In the genomic region with DNA sequence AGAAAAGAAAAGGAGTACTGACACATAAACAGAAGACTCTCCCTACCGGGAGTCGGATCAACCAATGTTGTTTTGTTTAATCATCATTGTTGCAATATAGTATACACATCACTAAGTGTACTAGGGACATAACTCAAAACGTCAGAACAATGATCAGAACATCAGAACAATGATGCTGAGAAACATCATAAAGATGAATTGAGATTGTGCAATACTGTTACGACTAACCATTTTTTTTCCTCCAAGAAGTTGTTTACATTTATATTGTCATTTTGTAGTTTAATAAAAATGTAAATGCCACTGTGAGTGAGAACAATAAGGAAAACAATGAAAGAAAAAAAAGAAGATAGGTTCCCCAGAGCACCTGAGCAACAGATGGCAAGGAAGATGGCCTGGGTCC, we compare ENCODE assay signal across 37 cellular contexts.
DNase-seq lines count a peak whose midpoint lies in the region; ATAC-seq, FAIRE-seq and TF ChIP-seq lines count a peak whose summit lies in the region.
"Had no signal": no experiment of that assay in that cellular context is flagged by ENCODE, and none has a peak within 500 bp of the region (broad histone marks: within the 10 kb centered on the region; RNA-seq: fewer than 3 reads in every experiment).

No MANE protein-coding gene starts in this region.

- DNase-seq in HepG2 (ENCODE audit: low spot score), result no peak
- DNase-seq in right lobe of liver, result no peak
- no peak for DNase-seq in IMR-90
- DNase-seq in K562 (ENCODE audit: extremely low read depth in 1 of 4, low spot score in 3 of 4), result no peak
- DNase-seq in H1 (ENCODE audit: low read depth in 1 of 2, low spot score in 2 of 2), result no peak
- no peak for DNase-seq in activated T-helper 1 cell treated with anti-CD3 and anti-CD28 coated beads, Interleukin-12 subunit alpha, Interleukin-12 subunit beta, Interleukin-2, Interleukin-4 antibody, amounts not matched to agents 30 ng/mL and 10 ng/mL and 1 ng/mL, durations not matched to agents 14 hours and 24 hours and 36 hours (ENCODE audit: low spot score)
- DNase-seq: 8988T; ACHN; AML-193; BE2C; C1 segment of cervical spinal cord; Caco-2; Calu3; CD4-positive, alpha-beta memory T cell; CD4-positive, alpha-beta T cell; CD4-positive, CD25-positive, alpha-beta regulatory T cell; CD8-positive, alpha-beta memory T cell; CD8-positive, alpha-beta T cell; COR-L47; DMS 273 treated with DMSO at 0.1 percent for 48 hours; DMS153; DMS53; DMS79; DMS79 treated with DMSO at 0.1 percent for 48 hours; DND-41; EL had no signal

- H3K79me1 ChIP-seq in IMR-90 (ENCODE audit: low read depth in 1 of 2, low read length in 2 of 2) (no peaks in the 10 kb centered on the region), H1 (ENCODE audit: low read depth, low read length) (no peaks in the 10 kb centered on the region; the same call in 1 of the 2 replicates)

- no peaks in the 10 kb centered on the region for H3K4me1 Mint-ChIP-seq in activated T-helper 1 cell treated with anti-CD3 and anti-CD28 coated beads, Interleukin-12 subunit alpha, Interleukin-12 subunit beta, Interleukin-2, Interleukin-4 antibody, amounts not matched to agents 30 ng/mL and 10 ng/mL and 1 ng/mL, durations not matched to agents 14 hours and 24 hours and 36 hours (ENCODE audit: low read depth)
- H3K4me1 Mint-ChIP-seq: B cell; CD14-positive monocyte; CD4-positive, alpha-beta memory T cell; CD4-positive, CD25-positive, alpha-beta regulatory T cell; CD8-positive, alpha-beta memory T cell had no signal

- H3K36me3 Mint-ChIP-seq in activated T-helper 1 cell treated with anti-CD3 and anti-CD28 coated beads, Interleukin-12 subunit alpha, Interleukin-12 subunit beta, Interleukin-2, Interleukin-4 antibody, amounts not matched to agents 30 ng/mL and 10 ng/mL and 1 ng/mL, durations not matched to agents 14 hours and 24 hours and 36 hours (ENCODE audit: low read depth), result no peaks in the 10 kb centered on the region
- H3K36me3 Mint-ChIP-seq: CD14-positive monocyte; CD4-positive, alpha-beta memory T cell; CD4-positive, CD25-positive, alpha-beta regulatory T cell; CD8-positive, alpha-beta memory T cell; CD8-positive, alpha-beta T cell had no signal

- no peak overlapping the region for H3K23ac ChIP-seq in IMR-90 (ENCODE audit: low read depth, low read length)
- no peak overlapping the region for H3K23ac ChIP-seq in H1 (ENCODE audit: insufficient read length)

- TF ChIP-seq RAD21 in HepG2 (CRISPR knock-in tag; IDR thresholded peaks at IDR 0.05) (no peak), IMR-90 (IDR thresholded peaks at IDR 0.05; ENCODE audit: low read length) (no peak), K562 (CRISPR knock-in tag; conservative IDR thresholded peaks at IDR 0.05 in 1 of 2, IDR thresholded peaks at IDR 0.05 in 1 of 2) (no peak), H1 (IDR thresholded peaks at IDR 0.05 in 1 of 2, conservative IDR thresholded peaks at IDR 0.05 in 1 of 2; ENCODE audit: low read depth in 2 of 2, low read length in 2 of 2) (no peak)

- no peaks in the 10 kb centered on the region for H3K23me2 ChIP-seq in H1 (ENCODE audit: low read depth, low read length)

- H3K18ac ChIP-seq in IMR-90 (ENCODE audit: low read depth, low read length), result no peak overlapping the region
- no peak overlapping the region for H3K18ac ChIP-seq in H1 (ENCODE audit: extremely low read depth, low read length)

- H2BK15ac ChIP-seq in IMR-90 (ENCODE audit: low read depth, low read length) (no peak overlapping the region), H1 (ENCODE audit: low read length) (no peak overlapping the region)

- H3K9ac ChIP-seq in HepG2 (ENCODE audit: insufficient read depth, low read depth, low read length) (no peak overlapping the region), IMR-90 (ENCODE audit: low read depth, low read length) (no peak overlapping the region), K562 (ENCODE audit: insufficient read depth in 1 of 2, low read depth in 2 of 2, low read length in 2 of 2) (no peak overlapping the region), H1 (replicated peaks in 1 of 4; ENCODE audit: extremely low read depth in 1 of 4, low read depth in 3 of 4, low read length in 3 of 4) (no peak overlapping the region)
- H3K9ac ChIP-seq: BLaER1; BLaER1 treated with 17β-estradiol and CSF1 and Interleukin-3, amounts not matched to agents 10 nM and 100 nM had no signal

- intact Hi-C loops in HepG2 (cut with micrococcal nuclease; ENCODE audit: unreplicated experiment) (no loop called here), right lobe of liver (cut with DNase I) (no loop called here), IMR-90 (cut with micrococcal nuclease) (no loop called here), K562 (cut with micrococcal nuclease) (no loop called here)
- intact Hi-C loops in activated T-helper 1 cell treated with anti-CD3 and anti-CD28 coated beads, Interleukin-12 subunit alpha, Interleukin-12 subunit beta, Interleukin-2, Interleukin-4 antibody, amounts not matched to agents 30 ng/mL and 10 ng/mL and 1 ng/mL, durations not matched to agents 14 hours and 24 hours and 36 hours (cut with micrococcal nuclease), result no loop called here

- no peak for ATAC-seq in HepG2
- ATAC-seq in right lobe of liver, result no peak
- ATAC-seq in IMR-90 (ENCODE audit: low read depth), result no peak
- ATAC-seq in K562, result no peak
- no peak for ATAC-seq in HG03432 (IDR thresholded peaks at IDR 0.05; ENCODE audit: unreplicated experiment)
- no peak for ATAC-seq in GM19328 (IDR thresholded peaks at IDR 0.05; ENCODE audit: unreplicated experiment)
- ATAC-seq: A549; CD8-positive, alpha-beta T cell had no signal

- CTCF ChIA-PET in HepG2 (lab: Yijun Ruan, JAX; ENCODE audit: low intra/inter-chr PET ratio, low total read pairs) (no interaction called here), IMR-90 (lab: Yijun Ruan, JAX) (no interaction called here), K562 (lab: Yijun Ruan, JAX; ENCODE audit: low intra/inter-chr PET ratio) (no interaction called here), H1 (lab: Charles Lee; ENCODE audit: partially characterized antibody) (no interaction called here)

- whole genome bisulfite sequencing in HepG2 (ENCODE audit: low lambda C conversion rate), result 32% methylated on average over 4 of the region's 4 CpGs
- 61% methylated on average over 4 of the region's 4 CpGs for WGBS in right lobe of liver (ENCODE audit: insufficient coverage, low coverage, low lambda C conversion rate, missing lambda C conversion rate)
- no CpG with 5 or more reads among the region's 4 CpGs for WGBS in IMR-90 (ENCODE audit: extremely low coverage in 2 of 2, insufficient read length in 1 of 2), 2 experiments
- 5% methylated on average over 4 of the region's 4 CpGs for WGBS in K562 (ENCODE audit: insufficient coverage, low coverage, missing lambda C conversion rate)
- WGBS in H1 (ENCODE audit: extremely low coverage in 1 of 2, insufficient coverage in 1 of 2, insufficient read length in 1 of 2, insufficient replicate concordance in 2 of 2, low coverage in 1 of 2, low lambda C conversion rate in 2 of 2, missing lambda C conversion rate in 1 of 2), 2 experiments, result 87% methylated on average over 4 of the region's 4 CpGs; no CpG with 5 or more reads in 1 of the 2 experiments

- H2BK120ac ChIP-seq in IMR-90 (ENCODE audit: low read depth, low read length) (no peak overlapping the region), H1 (replicated peaks; ENCODE audit: low read depth, low read length) (no peak overlapping the region)

- H3K4me2 ChIP-seq in HepG2 (ENCODE audit: low read depth, low read length), result no peak overlapping the region
- H3K4me2 ChIP-seq in IMR-90 (ENCODE audit: low read depth, low read length), result no peak overlapping the region
- no peak overlapping the region for H3K4me2 ChIP-seq in K562 (ENCODE audit: insufficient read depth, low read length)
- H3K4me2 ChIP-seq in H1 (ENCODE audit: insufficient read depth in 1 of 2, low read depth in 2 of 2, low read length in 2 of 2), result no peak overlapping the region
- H3K4me2 ChIP-seq: A549; BLaER1; BLaER1 treated with 17β-estradiol and CSF1 and Interleukin-3, amounts not matched to agents 10 nM and 100 nM had no signal

- no peaks in the 10 kb centered on the region for H3K9me1 ChIP-seq in IMR-90 (ENCODE audit: insufficient read depth, low read length)
- H3K9me1 ChIP-seq in K562 (ENCODE audit: control insufficient read depth, insufficient read depth, low read length), result no peaks in the 10 kb centered on the region

- H4K20me1 ChIP-seq in HepG2 (ENCODE audit: insufficient read depth, low read length) (no peaks in the 10 kb centered on the region), IMR-90 (ENCODE audit: insufficient read depth, low read length) (no peaks in the 10 kb centered on the region), K562 (replicated peaks; ENCODE audit: control insufficient read depth, insufficient read depth, low read length) (no peaks in the 10 kb centered on the region), H1 (replicated peaks in 1 of 2; ENCODE audit: control insufficient read depth in 1 of 2, insufficient read depth in 2 of 2, low read length in 2 of 2) (no peaks in the 10 kb centered on the region)
- H4K20me1 ChIP-seq: BLaER1; BLaER1 treated with 17β-estradiol and CSF1 and Interleukin-3, amounts not matched to agents 10 nM and 100 nM had no signal

- TF ChIP-seq CTCF in HepG2 (CRISPR knock-in tag; IDR thresholded peaks at IDR 0.05) (no peak), right lobe of liver (IDR thresholded peaks at IDR 0.05) (no peak), IMR-90 (conservative IDR thresholded peaks at IDR 0.05; ENCODE audit: low read depth, low read length) (no peak), K562 (IDR thresholded peaks at IDR 0.05 in 2 of 3, conservative IDR thresholded peaks at IDR 0.05 in 1 of 3; ENCODE audit: insufficient read depth in 2 of 3, low read depth in 1 of 3, low read length in 3 of 3) (no peak), H1 (IDR thresholded peaks at IDR 0.05; ENCODE audit: control extremely low read depth in 1 of 3, insufficient read depth in 1 of 3, low read depth in 1 of 3, low read length in 3 of 3) (no peak)

- H3K14ac ChIP-seq in IMR-90 (replicated peaks; ENCODE audit: low read depth, low read length) (no peak overlapping the region), H1 (ENCODE audit: insufficient read length) (no peak overlapping the region)

- no peak overlapping the region for H3K56ac ChIP-seq in IMR-90 (ENCODE audit: extremely low read depth, insufficient read depth, low read length)
- H3K56ac ChIP-seq in H1 (replicated peaks; ENCODE audit: insufficient read length, low read depth, low read length), result no peak overlapping the region

- H2AK5ac ChIP-seq in IMR-90 (ENCODE audit: low read depth, low read length) (no peak overlapping the region), H1 (ENCODE audit: low read depth, low read length) (no peak overlapping the region)

- H3K4me3 ChIP-seq in HepG2 (replicated peaks in 1 of 3; ENCODE audit: insufficient read depth in 1 of 3, low read depth in 2 of 3, low read length in 3 of 3), result no peak overlapping the region
- no peak overlapping the region for H3K4me3 ChIP-seq in right lobe of liver
- H3K4me3 ChIP-seq in IMR-90 (ENCODE audit: insufficient read depth, low read depth, low read length), result no peak overlapping the region
- no peak overlapping the region for H3K4me3 ChIP-seq in K562
- no peak overlapping the region for H3K4me3 ChIP-seq in H1 (ENCODE audit: extremely low read depth in 1 of 4, insufficient read depth in 2 of 4, low read depth in 3 of 4, low read length in 4 of 4)
- H3K4me3 ChIP-seq: A549; BLaER1; BLaER1 treated with 17β-estradiol and CSF1 and Interleukin-3, amounts not matched to agents 10 nM and 100 nM had no signal

- POLR2A ChIA-PET in HepG2 (lab: Yijun Ruan, JAX) (no interaction called here), IMR-90 (lab: Charles Lee; ENCODE audit: unreplicated experiment) (no interaction called here), K562 (lab: Yijun Ruan, JAX) (no interaction called here), H1 (lab: Charles Lee; ENCODE audit: partially characterized antibody) (no interaction called here)

- H2BK5ac ChIP-seq in IMR-90 (ENCODE audit: low read depth, low read length, poor library complexity, severe bottlenecking), result no peak overlapping the region
- H2BK5ac ChIP-seq in H1 (ENCODE audit: low read depth, low read length), result no peak overlapping the region

- no peaks in the 10 kb centered on the region for H3K9me3 Mint-ChIP-seq in activated T-helper 1 cell treated with anti-CD3 and anti-CD28 coated beads, Interleukin-12 subunit alpha, Interleukin-12 subunit beta, Interleukin-2, Interleukin-4 antibody, amounts not matched to agents 30 ng/mL and 10 ng/mL and 1 ng/mL, durations not matched to agents 14 hours and 24 hours and 36 hours

- no peaks in the 10 kb centered on the region for H3K79me2 ChIP-seq in HepG2 (ENCODE audit: insufficient read depth, low read length)
- no peaks in the 10 kb centered on the region for H3K79me2 ChIP-seq in K562 (ENCODE audit: control insufficient read depth, insufficient read depth, low read length)
- H3K79me2 ChIP-seq in H1 (ENCODE audit: control insufficient read depth in 1 of 2, insufficient read depth in 2 of 2, low read length in 2 of 2), result no peaks in the 10 kb centered on the region

- no peak overlapping the region for H4K91ac ChIP-seq in IMR-90 (ENCODE audit: insufficient read depth, low read depth, low read length)
- H4K91ac ChIP-seq in H1 (replicated peaks; ENCODE audit: insufficient read length, low read length), result no peak overlapping the region

- FAIRE-seq in HepG2 (lab: Jason Lieb, UNC) (no peak), K562 (lab: Jason Lieb, UNC) (no peak), H1 (lab: Jason Lieb, UNC) (no peak)
- FAIRE-seq: A204.1, A549, D721Med had no signal

- no peak overlapping the region for H3K27ac Mint-ChIP-seq in activated T-helper 1 cell treated with anti-CD3 and anti-CD28 coated beads, Interleukin-12 subunit alpha, Interleukin-12 subunit beta, Interleukin-2, Interleukin-4 antibody, amounts not matched to agents 30 ng/mL and 10 ng/mL and 1 ng/mL, durations not matched to agents 14 hours and 24 hours and 36 hours
- H3K27ac Mint-ChIP-seq: B cell; CD14-positive monocyte; CD4-positive, alpha-beta memory T cell; CD4-positive, alpha-beta T cell; CD4-positive, CD25-positive, alpha-beta regulatory T cell; CD8-positive, alpha-beta memory T cell; CD8-positive, alpha-beta T cell had no signal

- no peak for TF ChIP-seq POLR2A in HepG2 (IDR thresholded peaks at IDR 0.05; ENCODE audit: insufficient read depth in 1 of 2, low read depth in 2 of 2, low read length in 2 of 2)
- no peak for TF ChIP-seq POLR2A in right lobe of liver (IDR thresholded peaks at IDR 0.05)
- TF ChIP-seq POLR2A in IMR-90 (IDR thresholded peaks at IDR 0.05; ENCODE audit: low read depth, low read length), result no peak
- no peak for TF ChIP-seq POLR2A in K562 (conservative IDR thresholded peaks at IDR 0.05)
- no peak for TF ChIP-seq POLR2A in H1 (IDR thresholded peaks at IDR 0.05; ENCODE audit: control extremely low read depth in 1 of 2, low read depth in 2 of 2, low read length in 2 of 2)

- no peaks in the 10 kb centered on the region for H3K36me3 ChIP-seq in HepG2 (replicated peaks in 1 of 2; ENCODE audit: control insufficient read depth in 1 of 2, insufficient read depth in 2 of 2, low read length in 2 of 2)
- H3K36me3 ChIP-seq in right lobe of liver, result no peaks in the 10 kb centered on the region
- no peaks in the 10 kb centered on the region for H3K36me3 ChIP-seq in IMR-90 (ENCODE audit: control insufficient read depth, insufficient read depth, low read length)
- H3K36me3 ChIP-seq in K562 (ENCODE audit: control insufficient read depth, insufficient read depth, low read length), result no peaks in the 10 kb centered on the region
- H3K36me3 ChIP-seq in H1 (ENCODE audit: control insufficient read depth in 2 of 4, insufficient read depth in 4 of 4, low read length in 3 of 4), result no peaks in the 10 kb centered on the region
- H3K36me3 ChIP-seq: BE2C; BLaER1; BLaER1 treated with 17β-estradiol and CSF1 and Interleukin-3, amounts not matched to agents 10 nM and 100 nM had no signal

- no TSS peak for BruUV-seq in HepG2 (replicated peaks; lab: Mats Ljungman, UMichigan)
- BruUV-seq in IMR-90 (replicated peaks; lab: Mats Ljungman, UMichigan), result no TSS peak
- BruUV-seq in K562 (replicated peaks; lab: Mats Ljungman, UMichigan), result no TSS peak

- H2BK12ac ChIP-seq in H1 (ENCODE audit: low read depth, low read length), result no peak overlapping the region

- H3K27ac ChIP-seq in HepG2 (ENCODE audit: extremely low read length, insufficient read depth, low read length) (no peak overlapping the region), right lobe of liver (no peak overlapping the region), IMR-90 (ENCODE audit: insufficient read depth, low read length) (no peak overlapping the region), K562 (ENCODE audit: extremely low read depth, low read depth, low read length) (no peak overlapping the region), H1 (ENCODE audit: low read depth, low read length) (no peak overlapping the region)
- H3K27ac ChIP-seq: 22Rv1; A549; BLaER1; BLaER1 treated with 17β-estradiol and CSF1 and Interleukin-3, amounts not matched to agents 10 nM and 100 nM; C4-2B had no signal

- H3K4me1 ChIP-seq in HepG2 (ENCODE audit: insufficient read depth, low read length), result no peaks in the 10 kb centered on the region
- H3K4me1 ChIP-seq in right lobe of liver, result no peaks in the 10 kb centered on the region
- no peaks in the 10 kb centered on the region for H3K4me1 ChIP-seq in IMR-90 (ENCODE audit: control insufficient read depth, insufficient read depth, low read length)
- no peaks in the 10 kb centered on the region for H3K4me1 ChIP-seq in K562 (replicated peaks in 1 of 2; ENCODE audit: control insufficient read depth in 2 of 2, insufficient read depth in 2 of 2, low read length in 2 of 2)
- no peaks in the 10 kb centered on the region for H3K4me1 ChIP-seq in H1 (replicated peaks in 1 of 4; ENCODE audit: control insufficient read depth in 3 of 4, insufficient read depth in 4 of 4, low read length in 3 of 4)
- H3K4me1 ChIP-seq: A549; BLaER1; BLaER1 treated with 17β-estradiol and CSF1 and Interleukin-3, amounts not matched to agents 10 nM and 100 nM; Caco-2 had no signal

- TF ChIP-seq EP300 in HepG2 (IDR thresholded peaks at IDR 0.05; ENCODE audit: low read depth in 2 of 2, low read length in 2 of 2) (no peak), HepG2 (CRISPR knock-in tag; IDR thresholded peaks at IDR 0.05; ENCODE audit: borderline replicate concordance) (no peak), K562 (IDR thresholded peaks at IDR 0.05; ENCODE audit: low read length) (no peak), H1 (IDR thresholded peaks at IDR 0.05; ENCODE audit: borderline replicate concordance in 1 of 2, low read depth in 2 of 2, low read length in 2 of 2) (no peak)

- H3K4ac ChIP-seq in IMR-90 (ENCODE audit: low read depth, low read length) (no peak overlapping the region), H1 (replicated peaks; ENCODE audit: insufficient read length, low read depth, low read length) (no peak overlapping the region)

- H3K4me3 Mint-ChIP-seq in activated T-helper 1 cell treated with anti-CD3 and anti-CD28 coated beads, Interleukin-12 subunit alpha, Interleukin-12 subunit beta, Interleukin-2, Interleukin-4 antibody, amounts not matched to agents 30 ng/mL and 10 ng/mL and 1 ng/mL, durations not matched to agents 14 hours and 24 hours and 36 hours, result no peak overlapping the region
- H3K4me3 Mint-ChIP-seq: B cell; CD14-positive monocyte; CD4-positive, alpha-beta memory T cell; CD4-positive, alpha-beta T cell; CD4-positive, CD25-positive, alpha-beta regulatory T cell; CD8-positive, alpha-beta memory T cell; CD8-positive, alpha-beta T cell had no signal

- H2AK9ac ChIP-seq in IMR-90 (replicated peaks; ENCODE audit: low read depth, low read length, poor library complexity), result no peak overlapping the region

- H4K8ac ChIP-seq in IMR-90 (ENCODE audit: low read depth in 2 of 2, low read length in 2 of 2) (no peak overlapping the region), H1 (ENCODE audit: extremely low read depth, insufficient read depth, low read length) (no peak overlapping the region)

- H2BK20ac ChIP-seq in IMR-90 (ENCODE audit: low read depth, low read length) (no peak overlapping the region), H1 (ENCODE audit: low read length) (no peak overlapping the region)

- dilution Hi-C loops in IMR-90 (cut with HindIII; ENCODE audit: low sequenced_read_pairs, unreplicated experiment), result no loop called here

- H2AFZ ChIP-seq in HepG2 (ENCODE audit: low read length) (no peak overlapping the region), IMR-90 (replicated peaks; ENCODE audit: low read length, poor library complexity) (no peak overlapping the region), K562 (ENCODE audit: low read depth, low read length) (no peak overlapping the region), H1 (ENCODE audit: low read length) (no peak overlapping the region)

- no peak overlapping the region for H4K5ac ChIP-seq in IMR-90 (ENCODE audit: low read depth, low read length)
- no peak overlapping the region for H4K5ac ChIP-seq in H1 (ENCODE audit: insufficient read length, low read depth, low read length)

- H3K27me3 Mint-ChIP-seq in activated T-helper 1 cell treated with anti-CD3 and anti-CD28 coated beads, Interleukin-12 subunit alpha, Interleukin-12 subunit beta, Interleukin-2, Interleukin-4 antibody, amounts not matched to agents 30 ng/mL and 10 ng/mL and 1 ng/mL, durations not matched to agents 14 hours and 24 hours and 36 hours (ENCODE audit: insufficient read depth), result no peaks in the 10 kb centered on the region
- H3K27me3 Mint-ChIP-seq: B cell; CD4-positive, alpha-beta memory T cell; CD4-positive, alpha-beta T cell; CD4-positive, CD25-positive, alpha-beta regulatory T cell; CD8-positive, alpha-beta memory T cell had no signal

- no peaks in the 10 kb centered on the region for H3K27me3 ChIP-seq in HepG2 (ENCODE audit: control insufficient read depth in 1 of 2, insufficient read depth in 2 of 2, low read length in 2 of 2)
- no peaks in the 10 kb centered on the region for H3K27me3 ChIP-seq in right lobe of liver
- H3K27me3 ChIP-seq in IMR-90 (ENCODE audit: control insufficient read depth, insufficient read depth, low read length), result no peaks in the 10 kb centered on the region
- H3K27me3 ChIP-seq in K562 (ENCODE audit: control insufficient read depth in 2 of 2, insufficient read depth in 2 of 2, low read length in 2 of 2), result no peaks in the 10 kb centered on the region
- H3K27me3 ChIP-seq in H1 (replicated peaks in 1 of 4; ENCODE audit: control insufficient read depth in 3 of 4, extremely low read depth in 1 of 4, insufficient read depth in 3 of 4, low read length in 3 of 4), result no peaks in the 10 kb centered on the region
- H3K27me3 ChIP-seq: BE2C; BLaER1; BLaER1 treated with 17β-estradiol and CSF1 and Interleukin-3, amounts not matched to agents 10 nM and 100 nM had no signal

- in situ Hi-C loops in HepG2 (cut with HindIII; ENCODE audit: extremely low pct_ligation_motif_present, low pct_unique_long_range_greater_than_20kb), result no loop called here
- in situ Hi-C loops in IMR-90 (cut with MboI; ENCODE audit: low sequenced_read_pairs), result no loop called here
- in situ Hi-C loops in K562 (cut with MboI), result no loop called here

- no peaks in the 10 kb centered on the region for H3K9me3 ChIP-seq in HepG2 (ENCODE audit: low read length)
- H3K9me3 ChIP-seq in right lobe of liver, result no peaks in the 10 kb centered on the region
- H3K9me3 ChIP-seq in IMR-90 (ENCODE audit: control insufficient read depth, insufficient read depth, low read length), result peaks cover 4% of the 10 kb centered on the region
- H3K9me3 ChIP-seq in K562 (replicated peaks; ENCODE audit: control insufficient read depth, insufficient read depth, low read depth, low read length), result no peaks in the 10 kb centered on the region; the same call in 1 of the 2 replicates
- no peaks in the 10 kb centered on the region for H3K9me3 ChIP-seq in H1 (ENCODE audit: insufficient read depth in 2 of 2, low read depth in 1 of 2, low read length in 1 of 2)
- H3K9me3 ChIP-seq: A549; BE2C; BLaER1; BLaER1 treated with 17β-estradiol and CSF1 and Interleukin-3, amounts not matched to agents 10 nM and 100 nM; Caco-2 had no signal
